ENCODE assay signal across 1 cellular context in genomic region chr12:116551952-116552749, GRCh38.
TF ChIP-seq lines count a peak whose summit lies in the region.

No MANE protein-coding gene starts in this region.

TF ChIP-seq in K562, 482 proteins besides CTCF, POLR2A, EP300 and RAD21 (continued from another document and continues in another):
- TF ChIP-seq ZNF318 (IDR thresholded peaks at IDR 0.05; ENCODE audit: borderline replicate concordance in 1 of 2, low read depth in 1 of 2) (peak in 1 of 2 experiments; percentile 94; a peak in 2 of 4 replicates), SRF (CRISPR knock-in tag; IDR thresholded peaks at IDR 0.05) (no peak), SFPQ (IDR thresholded peaks at IDR 0.05; ENCODE audit: low read depth, low read length) (no peak), SRSF9 (IDR thresholded peaks at IDR 0.05; ENCODE audit: borderline replicate concordance, low read depth, low read length) (no peak), PKNOX1 (IDR thresholded peaks at IDR 0.05) (peak; percentile 80), SNIP1 (IDR thresholded peaks at IDR 0.05; ENCODE audit: low read depth) (no peak), HNRNPLL (IDR thresholded peaks at IDR 0.05; ENCODE audit: low read depth, low read length, poor library complexity, severe bottlenecking) (no peak), PRPF4 (IDR thresholded peaks at IDR 0.05; ENCODE audit: insufficient read depth, low read depth, low read length, poor library complexity, severe bottlenecking) (no peak), TSHZ1 (CRISPR knock-in tag; IDR thresholded peaks at IDR 0.05) (0 out of 2 replicates have a peak, but pooled peaks have one; percentile 10), JUN (IDR thresholded peaks at IDR 0.05; ENCODE audit: borderline replicate concordance, low read depth, low read length) (peak; percentile 94), JUN (CRISPR knock-in tag; IDR thresholded peaks at IDR 0.05; ENCODE audit: borderline replicate concordance) (no peak), NCOR1 (IDR thresholded peaks at IDR 0.05) (no peak), NKRF (IDR thresholded peaks at IDR 0.05; ENCODE audit: borderline replicate concordance) (no peak), SETDB1 (IDR thresholded peaks at IDR 0.05; ENCODE audit: low read length) (no peak), ARNT (IDR thresholded peaks at IDR 0.05) (peak in 1 of 2 experiments; percentile 25; a peak in 1 of 4 replicates), ARID4B (CRISPR knock-in tag; IDR thresholded peaks at IDR 0.05) (no peak), CHD4 (IDR thresholded peaks at IDR 0.05; ENCODE audit: insufficient read depth, insufficient replicate concordance, low read depth, low read length, poor library complexity, severe bottlenecking) (no peak), NR2C2 (CRISPR knock-in tag; IDR thresholded peaks at IDR 0.05) (no peak), NR2C2 (tag; IDR thresholded peaks at IDR 0.05) (peak; percentile 69), CBX5 (IDR thresholded peaks at IDR 0.05; ENCODE audit: borderline replicate concordance, low read depth) (no peak), U2AF1 (optimal IDR thresholded peaks at IDR 0.05; ENCODE audit: low read depth, low read length) (no peak), BCLAF1 (IDR thresholded peaks at IDR 0.05; ENCODE audit: borderline replicate concordance in 1 of 2, control insufficient read depth in 1 of 2, low read depth in 2 of 2, low read length in 1 of 2) (no peak), SP1 (CRISPR knock-in tag; IDR thresholded peaks at IDR 0.05) (no peak), ATF2 (CRISPR knock-in tag; IDR thresholded peaks at IDR 0.05) (no peak), SMAD4 (CRISPR knock-in tag; conservative IDR thresholded peaks at IDR 0.05) (peak; percentile 73)
